10 cellular contexts compared by ENCODE assay signal in genomic region chr6:113920663-113921267, GRCh38. TPM values are rescaled to one million over a fixed set of nuclear protein-coding genes. Genes with fewer than 3 reads are reported as not detected.
DNase-seq lines count a peak whose midpoint lies in the region; ATAC-seq, FAIRE-seq and TF ChIP-seq lines count a peak whose summit lies in the region.
"Had no signal": no experiment of that assay in that cellular context is flagged by ENCODE, and none has a peak within 500 bp of the region (broad histone marks: within the 10 kb centered on the region; RNA-seq: fewer than 3 reads in every experiment).

No MANE protein-coding gene starts in this region.

- H3K4me3 ChIP-seq in fibroblast of lung (replicated peaks in 1 of 4; ENCODE audit: control extremely low read depth in 1 of 4, insufficient read depth in 1 of 4, low read depth in 3 of 4, low read length in 4 of 4) = no peak overlapping the region

- no peaks in the 10 kb centered on the region for H3K4me1 ChIP-seq in fibroblast of lung (ENCODE audit: control insufficient read depth, extremely low read depth, insufficient read depth, low read length)

- H3K27ac ChIP-seq in fibroblast of lung (ENCODE audit: insufficient read depth, low read length) = no peak overlapping the region

- no peak for FAIRE-seq in urothelium cell line (lab: Jason Lieb, UNC)
- FAIRE-seq: astrocyte had no signal

- ATAC-seq in GM18498 (IDR thresholded peaks at IDR 0.05; ENCODE audit: unreplicated experiment) (peak; percentile 85), GM21515 (IDR thresholded peaks at IDR 0.05; ENCODE audit: unreplicated experiment) (peak; percentile 90), HG03457 (IDR thresholded peaks at IDR 0.05; ENCODE audit: unreplicated experiment) (peak; percentile 70)

- no peak overlapping the region for H3K9ac ChIP-seq in fibroblast of lung (ENCODE audit: insufficient read depth, low read length)

- peak overlapping the region; percentile 36 for H2AFZ ChIP-seq in fibroblast of lung (ENCODE audit: low read length)

- TF ChIP-seq CTCF in fibroblast of lung (conservative IDR thresholded peaks at IDR 0.05 in 1 of 2, IDR thresholded peaks at IDR 0.05 in 1 of 2; ENCODE audit: low read depth in 1 of 2, low read length in 2 of 2) = no peak

- no peaks in the 10 kb centered on the region for H4K20me1 ChIP-seq in fibroblast of lung (ENCODE audit: control insufficient read depth, extremely low read depth, insufficient read depth, low read length)

- H3K36me3 ChIP-seq in fibroblast of lung (ENCODE audit: control insufficient read depth, insufficient read depth, low read length) = no peaks in the 10 kb centered on the region

- H3K27me3 ChIP-seq in fibroblast of lung (ENCODE audit: control insufficient read depth, insufficient read depth, low read length) = no peaks in the 10 kb centered on the region

- H3K9me3 ChIP-seq in fibroblast of lung (ENCODE audit: control insufficient read depth, insufficient read depth, low read depth, low read length) = no peaks in the 10 kb centered on the region

- H3K4me2 ChIP-seq in fibroblast of lung (ENCODE audit: extremely low read depth, insufficient read depth, low read length) = no peak overlapping the region

- DNase-seq in fibroblast of lung (ENCODE audit: low read depth in 2 of 2) = no peak
- no peak for DNase-seq in stimulated activated CD8-positive, alpha-beta memory T cell treated with anti-CD3 and anti-CD28 coated beads, Interleukin-4, amount 100 ng/mL, for 48 hours
- DNase-seq in NCI-H524 (lab: John Stamatoyannopoulos, UW) = no peak
- no peak for DNase-seq in globus pallidus (ENCODE audit: low spot score)
- DNase-seq in urothelium cell line (ENCODE audit: low spot score) = no peak
- DNase-seq: DMS79 treated with DMSO at 0.1 percent for 48 hours had no signal

- no peaks in the 10 kb centered on the region for H3K79me2 ChIP-seq in fibroblast of lung (ENCODE audit: control insufficient read depth, insufficient read depth, low read length)

RNA-seq across cellular contexts. Expression of gene HDAC2, which starts 50.2 kb away (rescaled TPM):
- total RNA-seq in fibroblast of lung = 50.3 and 64.9 TPM in 2 replicates
- 155 TPM in 2 replicates for polyA plus RNA-seq in fibroblast of lung
- polyA plus RNA-seq in fibroblast of lung (2012) = 111 and 133 TPM in 2 replicates
- polyA minus RNA-seq in fibroblast of lung (ENCODE audit: low replicate concordance) = 10.5 and 30.0 TPM in 2 replicates
